ENCODE assay signal across 8 cellular contexts in genomic region chr9:34701023-34701768, GRCh38. TPM values are rescaled to one million over a fixed set of nuclear protein-coding genes. Genes with fewer than 3 reads are reported as not detected.
DNase-seq lines count a peak whose midpoint lies in the region; ATAC-seq and TF ChIP-seq lines count a peak whose summit lies in the region.

No MANE protein-coding gene starts in this region.

- CTCF ChIA-PET in BJ (lab: Yijun Ruan, JAX), result interaction anchor here (0.6 to 3.8 kb wide), 21 partner anchors 8 to 98 kb away, joined by 3 to 45 read pairs (median 6); partner anchors contain the start of genes CCL19, CCL21, DCTN3 and GALT

- POLR2A ChIA-PET in BJ (lab: Charles Lee), result no interaction called here

- H3K4me3 ChIP-seq in BJ (ENCODE audit: low read depth, low read length), result peak overlapping the region; percentile 63

- H3K36me3 ChIP-seq in BJ (ENCODE audit: control insufficient read depth, insufficient read depth, low read length), result no peaks in the 10 kb centered on the region

- peak; percentile 94 for TF ChIP-seq CTCF in BJ (IDR thresholded peaks at IDR 0.05; ENCODE audit: insufficient read depth, low read depth, low read length)

- no peaks in the 10 kb centered on the region for H3K27me3 ChIP-seq in BJ (ENCODE audit: control insufficient read depth, insufficient read depth, low read length)

- DNase-seq in BJ (ENCODE audit: low read depth), result no peak
- DNase-seq in H4 (ENCODE audit: low spot score), result peak; percentile 54
- peak; percentile 37 for DNase-seq in NCI-H2171 treated with DMSO at 0.1 percent for 48 hours (lab: John Stamatoyannopoulos, UW)
- peak; percentile 71 for DNase-seq in activated CD4-positive, alpha-beta T cell treated with anti-CD3 and anti-CD28 coated beads, Interleukin-2, amount 50 U/mL, for 1 hour
- DNase-seq in dedifferentiated amniotic fluid mesenchymal stem cell (ENCODE audit: extremely low spot score), result peak; percentile 31
- peak; percentile 75 for DNase-seq in left lobe of liver (ENCODE audit: low spot score)
- DNase-seq in stimulated activated CD4-positive, alpha-beta T cell treated with anti-CD3 and anti-CD28 coated beads, Interleukin-1b, Interleukin-23, amount 100 ng/mL, for 24 hours (ENCODE audit: low read depth in 4 of 4, low spot score in 1 of 4), result peak; percentile 65 to 70 (median 68)

- ATAC-seq in left lobe of liver (peak; percentile 92), HG03460 (IDR thresholded peaks at IDR 0.05; ENCODE audit: unreplicated experiment) (no peak)

RNA-seq across cellular contexts. Expression of gene CCL21, which starts 8.7 kb away (rescaled TPM):
- polyA plus RNA-seq in BJ (2011; rRNA removed), result not detected in 2 replicates
- polyA minus RNA-seq in BJ (2011; rRNA and poly(A)+ RNA removed), result not detected in 2 replicates
- total RNA-seq in H4 (2014; rRNA removed; shearing (Covaris generic)), result not detected in 2 replicates
- total RNA-seq in left lobe of liver, result 1.7 TPM

RNA-seq across cellular contexts. Expression of gene CCL19, which starts 10.1 kb away (rescaled TPM):
- polyA plus RNA-seq in BJ (2011; rRNA removed), result not detected in 2 replicates
- polyA minus RNA-seq in BJ (2011; rRNA and poly(A)+ RNA removed), result not detected in 2 replicates
- not detected in 2 replicates for total RNA-seq in H4 (2014; rRNA removed; shearing (Covaris generic))
- 0.63 TPM for total RNA-seq in left lobe of liver

RNA-seq across cellular contexts. Expression of gene CCL27, which starts 38.7 kb away (rescaled TPM):
- polyA plus RNA-seq in BJ (2011; rRNA removed), result 0.11 and 0.12 TPM in 2 replicates
- polyA minus RNA-seq in BJ (2011; rRNA and poly(A)+ RNA removed), result not detected in 2 replicates
- not detected in 2 replicates for total RNA-seq in H4 (2014; rRNA removed; shearing (Covaris generic))
- total RNA-seq in left lobe of liver, result not detected

RNA-seq across cellular contexts. Expression of gene IL11RA, which starts 49.2 kb away (rescaled TPM):
- polyA plus RNA-seq in BJ (2011; rRNA removed), result 21.8 and 38.4 TPM in 2 replicates
- polyA minus RNA-seq in BJ (2011; rRNA and poly(A)+ RNA removed), result 16.3 and 18.8 TPM in 2 replicates
- total RNA-seq in H4 (2014; rRNA removed; shearing (Covaris generic)), result 8.9 and 12.4 TPM in 2 replicates
- 26.5 TPM for total RNA-seq in left lobe of liver

RNA-seq across cellular contexts. Expression of gene GALT, which starts 54.7 kb away (rescaled TPM):
- polyA plus RNA-seq in BJ (2011; rRNA removed), result 26.6 and 41.5 TPM in 2 replicates
- polyA minus RNA-seq in BJ (2011; rRNA and poly(A)+ RNA removed), result 13.4 and 14.6 TPM in 2 replicates
- 14.9 and 25.8 TPM in 2 replicates for total RNA-seq in H4 (2014; rRNA removed; shearing (Covaris generic))
- 123 TPM for total RNA-seq in left lobe of liver
